Comparison of ENCODE assay signal across 22 cellular contexts in the genomic region with DNA sequence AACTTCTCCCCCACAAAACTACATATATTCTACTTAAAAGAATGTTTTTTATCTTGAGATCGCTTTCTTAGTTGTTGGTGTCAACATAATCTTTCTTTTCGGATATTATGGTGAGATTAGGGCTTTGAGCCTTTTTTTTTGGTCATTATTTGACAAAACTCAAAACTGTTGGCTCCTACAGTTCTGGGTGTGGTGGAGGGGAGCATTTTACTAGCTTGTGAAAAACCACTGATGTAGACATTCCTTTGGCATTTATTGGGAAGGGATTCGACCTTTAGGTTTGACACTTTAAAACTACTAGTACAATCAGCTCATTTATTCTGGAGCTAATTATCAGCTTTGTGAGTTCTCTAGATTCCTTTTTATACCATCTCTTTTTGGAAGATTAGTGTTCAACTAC.
"Had no signal": no experiment of that assay in that cellular context is flagged by ENCODE, and none has a peak within 500 bp of the region (broad histone marks: within the 10 kb centered on the region; RNA-seq: fewer than 3 reads in every experiment).

No MANE protein-coding gene starts in this region.

- H3K9me3 ChIP-seq: SJSA1, SK-N-SH had no signal

- H3K27me3 ChIP-seq: SJSA1 had no signal

- H3K36me3 ChIP-seq: SJSA1 had no signal

- H3K4me2 ChIP-seq: SK-N-SH had no signal

- DNase-seq: IMR-90, Karpas-422, KG1, MM.1S, NCI-H1092 treated with DMSO at 0.1 percent for 48 hours, NCI-H1436, NCI-H187, NCI-H2029, NCI-H2081 treated with DMSO at 0.1 percent for 48 hours, NCI-H2171, NCI-H226, NCI-H446, NCI-H510A, NCI-H524 treated with DMSO at 0.1 percent for 48 hours, NCI-H69, NCI-H774, Right ventricle myocardium superior, RPMI8226, SIG-M5, SK-N-SH had no signal

- H3K27ac ChIP-seq: SJSA1 had no signal

- ATAC-seq: HepG2 had no signal

- H3K9ac ChIP-seq: SK-N-SH had no signal

- H3K4me3 ChIP-seq: SJSA1 had no signal
